9 cellular contexts compared by ENCODE assay signal in the genomic region with DNA sequence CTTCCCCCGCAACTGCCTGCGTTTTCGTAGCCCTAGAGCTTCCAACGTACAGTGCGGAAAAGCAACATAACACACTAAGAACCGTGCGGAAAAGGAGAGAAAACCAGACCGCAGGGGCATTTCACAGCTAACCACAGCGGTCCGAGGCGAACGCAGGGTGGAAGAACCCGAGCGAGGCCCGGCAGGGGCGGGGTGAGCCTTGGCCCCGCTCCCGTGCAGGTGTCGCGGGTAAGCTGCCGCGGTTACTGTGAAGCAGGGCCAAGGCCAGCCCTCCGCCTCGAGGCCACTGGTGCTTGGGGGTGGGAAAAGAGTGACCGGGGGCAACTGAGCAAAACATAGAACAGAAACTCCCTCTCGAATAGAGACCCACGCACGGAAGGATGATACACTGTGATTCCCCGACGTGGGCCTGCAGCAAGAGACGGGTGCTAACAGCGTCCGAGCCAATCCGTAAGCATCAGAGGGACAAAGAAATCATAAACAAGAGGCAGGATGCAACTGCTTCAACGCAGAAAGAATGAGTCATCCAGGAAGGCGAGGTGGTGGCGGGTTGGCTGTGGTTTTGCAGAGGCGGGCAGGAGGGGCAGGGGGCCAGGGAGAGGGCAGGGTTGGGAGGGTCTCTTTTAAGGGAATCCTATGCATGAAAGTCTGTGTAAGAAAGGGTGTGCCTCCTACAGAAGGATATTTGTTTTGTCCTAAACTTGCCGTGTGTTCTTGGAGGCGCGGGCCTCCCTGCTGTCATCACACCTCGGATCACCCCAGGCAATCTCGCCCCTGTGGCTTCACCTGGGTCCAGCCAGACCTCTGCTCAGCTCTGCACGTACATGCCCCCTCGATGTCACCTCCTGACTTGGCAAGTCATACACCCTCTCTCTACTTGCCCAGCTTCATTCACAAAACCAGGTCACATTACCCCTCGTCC. TPM values are rescaled to one million over a fixed set of nuclear protein-coding genes. Genes with fewer than 3 reads are reported as not detected.
DNase-seq lines count a peak whose midpoint lies in the region; ATAC-seq, FAIRE-seq and TF ChIP-seq lines count a peak whose summit lies in the region.
"Had no signal": no experiment of that assay in that cellular context is flagged by ENCODE, and none has a peak within 500 bp of the region (broad histone marks: within the 10 kb centered on the region; RNA-seq: fewer than 3 reads in every experiment).

No MANE protein-coding gene starts in this region.

- peak; percentile 47 for ATAC-seq in GM18499 (IDR thresholded peaks at IDR 0.05; ENCODE audit: insufficient read depth, unreplicated experiment)
- peak; percentile 65 for ATAC-seq in HG03045 (IDR thresholded peaks at IDR 0.05; ENCODE audit: unreplicated experiment)
- no peak for ATAC-seq in GM18858 (IDR thresholded peaks at IDR 0.05; ENCODE audit: unreplicated experiment)

- no peak overlapping the region for H3K4me3 ChIP-seq in kidney (ENCODE audit: low read length in 2 of 2)
- H3K4me3 ChIP-seq: SK-N-MC had no signal

- H3K9me3 ChIP-seq in kidney (ENCODE audit: control insufficient read depth in 1 of 2, low read length in 2 of 2) = no peaks in the 10 kb centered on the region

- FAIRE-seq in kidney (lab: Jason Lieb, UNC) = no peak

- no peak for TF ChIP-seq CTCF in kidney (IDR thresholded peaks at IDR 0.05; ENCODE audit: borderline replicate concordance, extremely low read depth, insufficient read depth)

- no peaks in the 10 kb centered on the region for H3K36me3 ChIP-seq in kidney (ENCODE audit: control insufficient read depth in 1 of 2, insufficient read depth in 2 of 2, low read length in 2 of 2)

- no peaks in the 10 kb centered on the region for H3K4me1 ChIP-seq in kidney (ENCODE audit: control insufficient read depth in 1 of 2, insufficient read depth in 1 of 2, low read depth in 1 of 2, low read length in 2 of 2)

- DNase-seq in NOMO-1 treated with dmso at 0.1 percent for 144 hours (lab: John Stamatoyannopoulos, UW; ENCODE audit: unreplicated experiment) (peak; percentile 32), kidney (peak; percentile 72), pons (ENCODE audit: low spot score) (no peak)
- DNase-seq in activated T-cell treated with anti-CD3 and anti-CD28 coated beads, Interleukin-2, amount 50 U/mL, for 48 hours = peak; percentile 67 to 70
- peak; percentile 47 to 53 for DNase-seq in stimulated activated CD8-positive, alpha-beta memory T cell treated with anti-CD3 and anti-CD28 coated beads, Interleukin-7, amount 100 ng/mL, for 48 hours (ENCODE audit: extremely low read depth in 1 of 2, low read depth in 1 of 2)

- H3K9ac ChIP-seq in kidney (ENCODE audit: low read length in 2 of 2) = no peak overlapping the region

- H3K27ac ChIP-seq in kidney (ENCODE audit: low read depth in 2 of 2, low read length in 2 of 2) = no peak overlapping the region
- H3K27ac ChIP-seq: SK-N-MC had no signal

- intact Hi-C loops in kidney (cut with DNase I) = no loop called here

RNA-seq across cellular contexts. Expression of a gene that starts 7.3 kb away (rescaled TPM):
- total RNA-seq in kidney = not detected
- 4.5 TPM for polyA plus RNA-seq in kidney (ENCODE audit: insufficient read depth, low read depth, low replicate concordance)
